Comparison of ENCODE assay signal across 17 cellular contexts in genomic region chr11:362642-363442, GRCh38. TPM values are rescaled to one million over a fixed set of nuclear protein-coding genes. Genes with fewer than 3 reads are reported as not detected.
A peak's percentile ranks its signal among the peaks of the same experiment; 100 is the strongest.
DNase-seq lines count a peak whose midpoint lies in the region; ATAC-seq, FAIRE-seq and TF ChIP-seq lines count a peak whose summit lies in the region.
"Had no signal": no experiment of that assay in that cellular context is flagged by ENCODE, and none has a peak within 500 bp of the region (broad histone marks: within the 10 kb centered on the region; RNA-seq: fewer than 3 reads in every experiment).

No MANE protein-coding gene starts in this region.

- in situ Hi-C loops in K562 (cut with MboI) = loop anchor here (10.0 kb wide), 1 partner anchor 148 kb away; no protein-coding TSS in a partner anchor

- H3K4me1 ChIP-seq in BLaER1 treated with 17β-estradiol and CSF1 and Interleukin-3, amounts not matched to agents 10 nM and 100 nM = peaks cover 0 to 48% (median 19%) of the 10 kb centered on the region in 10 experiments; a peak in 14 of 20 replicates
- H3K4me1 ChIP-seq in K562 (replicated peaks in 1 of 2; ENCODE audit: control insufficient read depth in 2 of 2, insufficient read depth in 2 of 2, low read length in 2 of 2) = peaks cover 7 to 53% of the 10 kb centered on the region in 2 experiments; a peak in 4 of 5 replicates
- H3K4me1 ChIP-seq: Peyer's patch had no signal

- no peak for FAIRE-seq in K562 (lab: Jason Lieb, UNC)
- FAIRE-seq: H54 had no signal

- H2AFZ ChIP-seq in K562 (ENCODE audit: low read depth, low read length) = no peak overlapping the region

- CTCF ChIA-PET in K562 (lab: Yijun Ruan, JAX; ENCODE audit: low intra/inter-chr PET ratio) = interaction anchor here (0.8 kb wide), 1 partner anchor 55 kb away, joined by 3 read pairs; the partner anchor contains the start of gene IFITM2

- no peaks in the 10 kb centered on the region for H3K79me2 ChIP-seq in K562 (ENCODE audit: control insufficient read depth, insufficient read depth, low read length)

- peak overlapping the region in 3 of 11 experiments; percentile 13 to 40 (median 38); a peak in 3 of 22 replicates for H3K27ac ChIP-seq in BLaER1 treated with 17β-estradiol and CSF1 and Interleukin-3, amounts not matched to agents 10 nM and 100 nM
- no peak overlapping the region for H3K27ac ChIP-seq in K562 (ENCODE audit: extremely low read depth, low read depth, low read length)
- H3K27ac ChIP-seq: Peyer's patch had no signal

- no peak for TF ChIP-seq RAD21 in K562 (CRISPR knock-in tag; conservative IDR thresholded peaks at IDR 0.05 in 1 of 2, IDR thresholded peaks at IDR 0.05 in 1 of 2)

- H3K9me1 ChIP-seq in K562 (ENCODE audit: control insufficient read depth, insufficient read depth, low read length) = peaks cover 2% of the 10 kb centered on the region

- TF ChIP-seq POLR2A in K562 (conservative IDR thresholded peaks at IDR 0.05) = no peak

- no peaks in the 10 kb centered on the region for H3K36me3 ChIP-seq in BLaER1 treated with 17β-estradiol and CSF1 and Interleukin-3, amounts not matched to agents 10 nM and 100 nM
- no peaks in the 10 kb centered on the region for H3K36me3 ChIP-seq in K562 (ENCODE audit: control insufficient read depth, insufficient read depth, low read length)
- H3K36me3 ChIP-seq: Peyer's patch had no signal

- TF ChIP-seq CTCF in K562 (IDR thresholded peaks at IDR 0.05 in 2 of 3, conservative IDR thresholded peaks at IDR 0.05 in 1 of 3; ENCODE audit: insufficient read depth in 2 of 3, low read depth in 1 of 3, low read length in 3 of 3) = no peak

- POLR2A ChIA-PET in K562 (lab: Yijun Ruan, JAX) = interaction anchor here (0.6 to 1.6 kb wide), 2 partner anchors 9 to 24 kb away, joined by 3 to 7 read pairs; no protein-coding TSS in a partner anchor

- no peak overlapping the region for H3K4me3 ChIP-seq in BLaER1 treated with 17β-estradiol and CSF1 and Interleukin-3, amounts not matched to agents 10 nM and 100 nM
- no peak overlapping the region for H3K4me3 ChIP-seq in K562
- H3K4me3 ChIP-seq: Peyer's patch had no signal

- peak overlapping the region in 2 of 11 experiments; percentile 5 to 37; a peak in 1 of 22 replicates for H3K9ac ChIP-seq in BLaER1 treated with 17β-estradiol and CSF1 and Interleukin-3, amounts not matched to agents 10 nM and 100 nM
- H3K9ac ChIP-seq in K562 (ENCODE audit: insufficient read depth in 1 of 2, low read depth in 2 of 2, low read length in 2 of 2) = peak overlapping the region in 1 of 2 experiments; percentile 19; a peak in 1 of 4 replicates

- H3K27me3 ChIP-seq in BLaER1 treated with 17β-estradiol and CSF1 and Interleukin-3, amounts not matched to agents 10 nM and 100 nM = peaks cover 9 to 19% (median 11%) of the 10 kb centered on the region in 11 experiments
- peaks cover 0 to 4% of the 10 kb centered on the region in 2 experiments; a peak in 2 of 5 replicates for H3K27me3 ChIP-seq in K562 (ENCODE audit: control insufficient read depth in 2 of 2, insufficient read depth in 2 of 2, low read length in 2 of 2)

- H3K9me3 ChIP-seq in BLaER1 treated with 17β-estradiol and CSF1 and Interleukin-3, amounts not matched to agents 10 nM and 100 nM (replicated peaks in 1 of 11) = peaks cover 17 to 36% (median 19%) of the 10 kb centered on the region in 11 experiments
- peaks cover 8% of the 10 kb centered on the region for H3K9me3 ChIP-seq in K562 (replicated peaks; ENCODE audit: control insufficient read depth, insufficient read depth, low read depth, low read length)
- H3K9me3 ChIP-seq: Peyer's patch had no signal

- H4K20me1 ChIP-seq in BLaER1 treated with 17β-estradiol and CSF1 and Interleukin-3, amounts not matched to agents 10 nM and 100 nM = peaks cover 0 to 1% (median 0%) of the 10 kb centered on the region in 11 experiments; a peak in 1 of 22 replicates
- H4K20me1 ChIP-seq in K562 (replicated peaks; ENCODE audit: control insufficient read depth, insufficient read depth, low read length) = no peaks in the 10 kb centered on the region

- TF ChIP-seq EP300 in K562 (IDR thresholded peaks at IDR 0.05; ENCODE audit: low read length) = no peak

- intact Hi-C loops in K562 (cut with micrococcal nuclease) (no loop called here), sciatic nerve (cut with DNase I) (loop anchor here (5.0 kb wide), 1 partner anchor 66 kb away; the partner anchor contains the start of gene IFITM5)

- no TSS peak for BruUV-seq in K562 (replicated peaks; lab: Mats Ljungman, UMichigan)

- peak; percentile 56 for DNase-seq in activated effector memory CD4-positive, alpha-beta T cell treated with anti-CD3 and anti-CD28 coated beads, Interleukin-2, amount 50 U/mL, for 16 hours
- DNase-seq in activated effector memory CD4-positive, alpha-beta T cell treated with Interleukin-2 at 50 U/mL for 16 hours = no peak
- DNase-seq in K562 (ENCODE audit: extremely low read depth in 1 of 4, low spot score in 3 of 4) (no peak), sciatic nerve (ENCODE audit: low spot score) (peak; percentile 59)
- DNase-seq: CD4-positive, CD25-positive, alpha-beta regulatory T cell; DND-41; GDM1; NCI-H1417 treated with DMSO at 0.1 percent for 48 hours; NCI-H2029 treated with DMSO at 0.1 percent for 48 hours; NCI-H510A treated with DMSO at 0.1 percent for 48 hours; Peyer's patch; SHP77 had no signal

- ATAC-seq in K562 = no peak
- ATAC-seq in sciatic nerve = peak; percentile 20
- no peak for ATAC-seq in GM18868 (IDR thresholded peaks at IDR 0.05; ENCODE audit: unreplicated experiment)
- ATAC-seq in HG02610 (IDR thresholded peaks at IDR 0.05; ENCODE audit: unreplicated experiment) = no peak
- no peak for ATAC-seq in HG02623 (IDR thresholded peaks at IDR 0.05; ENCODE audit: unreplicated experiment)

- H3K4me2 ChIP-seq in BLaER1 treated with 17β-estradiol and CSF1 and Interleukin-3, amounts not matched to agents 10 nM and 100 nM = peak overlapping the region in 6 of 11 experiments; percentile 19 to 62 (median 56); a peak in 12 of 22 replicates
- H3K4me2 ChIP-seq in K562 (ENCODE audit: insufficient read depth, low read length) = no peak overlapping the region

- WGBS in K562 (ENCODE audit: insufficient coverage, low coverage, missing lambda C conversion rate) = 64% methylated on average over 22 of the region's 36 CpGs

RNA-seq across cellular contexts. Expression of gene B4GALNT4, which starts 6.5 kb away (rescaled TPM):
- 45.4 and 151 TPM in 2 replicates for total RNA-seq in K562 (2011; cell fraction: chromatin; rRNA removed; ENCODE audit: low replicate concordance)
- 117 and 141 TPM in 2 replicates for total RNA-seq in K562 (2011; cell fraction: nucleolus; rRNA removed)
- 54.9 and 57.5 TPM in 2 replicates for total RNA-seq in K562 (2011; cell fraction: nucleoplasm; rRNA removed)
- total RNA-seq in K562 (2014; rRNA removed) (22.7 and 26.2 TPM in 2 replicates), K562 (2014; rRNA removed; fragmentation: Illumina TruSeq; extraction: Trizol) (2.1 and 2.5 TPM in 2 replicates), K562 (2015; rRNA removed; fragmentation: Illumina TruSeq; extraction: Trizol) (7.6 and 9.7 TPM in 2 replicates), K562 (2021) (33.6 and 37.1 TPM in 2 replicates), sciatic nerve (32.2 TPM)
- polyA plus RNA-seq in K562 (2011; rRNA removed) (14.0 and 22.7 TPM in 2 replicates), K562 (2014; fragmentation: Illumina TruSeq; extraction: Trizol) (4.5 and 10.9 TPM in 2 replicates), K562 (2014; fragmentation: Nextera tagmentation; extraction: Ambion mirVana) (under 1 TPM in 1 of 2 experiments, not detected in 1; 0.20 TPM), K562 (2014; rRNA removed) (30.0 and 32.0 TPM in 2 replicates)
- polyA plus RNA-seq in K562 (2011; cell fraction: cytosol; rRNA removed) = 20.4 and 42.5 TPM in 2 replicates
- polyA plus RNA-seq in K562 (2011; cell fraction: nucleus; rRNA removed) = 174 and 271 TPM in 2 replicates
- 17.2 and 19.0 TPM in 2 replicates for polyA plus RNA-seq in K562 (2012)
- 2.1 and 3.3 TPM in 2 replicates for polyA minus RNA-seq in K562 (2011; rRNA and poly(A)+ RNA removed)
- 8.1 and 9.7 TPM in 2 replicates for polyA minus RNA-seq in K562 (2011; cell fraction: cytosol; rRNA and poly(A)+ RNA removed)
- polyA minus RNA-seq in K562 (2011; cell fraction: nucleus; rRNA and poly(A)+ RNA removed) = 23.6 and 27.2 TPM in 2 replicates
- polyA plus RNA-seq: CD4-positive, CD25-positive, alpha-beta regulatory T cell had no signal

RNA-seq across cellular contexts. Expression of gene PKP3, which starts 31.2 kb away (rescaled TPM):
- 29.8 and 101 TPM in 2 replicates for total RNA-seq in K562 (2011; cell fraction: chromatin; rRNA removed; ENCODE audit: low replicate concordance)
- 77.2 and 90.9 TPM in 2 replicates for total RNA-seq in K562 (2011; cell fraction: nucleolus; rRNA removed)
- total RNA-seq in K562 (2011; cell fraction: nucleoplasm; rRNA removed) = 38.5 and 42.2 TPM in 2 replicates
- total RNA-seq in K562 (2014; rRNA removed) (99.7 and 122 TPM in 2 replicates), K562 (2014; rRNA removed; fragmentation: Illumina TruSeq; extraction: Trizol) (11.2 and 14.9 TPM in 2 replicates), K562 (2015; rRNA removed; fragmentation: Illumina TruSeq; extraction: Trizol) (30.7 and 36.6 TPM in 2 replicates), K562 (2021) (102 and 110 TPM in 2 replicates), sciatic nerve (0.49 TPM)
- polyA plus RNA-seq in K562 (2011; rRNA removed) (45.4 and 47.8 TPM in 2 replicates), K562 (2014; fragmentation: Illumina TruSeq; extraction: Trizol) (26.9 and 39.7 TPM in 2 replicates), K562 (2014; fragmentation: Nextera tagmentation; extraction: Ambion mirVana) (under 1 TPM; 0.11 to 0.45 TPM), K562 (2014; rRNA removed) (73.9 and 78.9 TPM in 2 replicates)
- 40.1 and 126 TPM in 2 replicates for polyA plus RNA-seq in K562 (2011; cell fraction: cytosol; rRNA removed)
- polyA plus RNA-seq in K562 (2011; cell fraction: nucleus; rRNA removed) = 77.2 and 108 TPM in 2 replicates
- 49.0 and 59.2 TPM in 2 replicates for polyA plus RNA-seq in K562 (2012)
- polyA minus RNA-seq in K562 (2011; rRNA and poly(A)+ RNA removed) = 8.3 and 21.7 TPM in 2 replicates
- polyA minus RNA-seq in K562 (2011; cell fraction: cytosol; rRNA and poly(A)+ RNA removed) = 71.3 and 72.2 TPM in 2 replicates
- 28.1 and 30.5 TPM in 2 replicates for polyA minus RNA-seq in K562 (2011; cell fraction: nucleus; rRNA and poly(A)+ RNA removed)

RNA-seq across cellular contexts. Expression of gene IFITM3, which starts 42.2 kb away (rescaled TPM):
- total RNA-seq in K562 (2011; cell fraction: chromatin; rRNA removed; ENCODE audit: low replicate concordance) = 6.0 and 26.3 TPM in 2 replicates
- total RNA-seq in K562 (2011; cell fraction: nucleolus; rRNA removed) = 38.8 and 53.5 TPM in 2 replicates
- total RNA-seq in K562 (2011; cell fraction: nucleoplasm; rRNA removed) = 31.1 and 36.4 TPM in 2 replicates
- total RNA-seq in K562 (2014; rRNA removed) (49.6 and 70.6 TPM in 2 replicates), K562 (2014; rRNA removed; fragmentation: Illumina TruSeq; extraction: Trizol) (41.0 and 51.5 TPM in 2 replicates), K562 (2015; rRNA removed; fragmentation: Illumina TruSeq; extraction: Trizol) (155 and 161 TPM in 2 replicates), K562 (2021) (163 and 164 TPM in 2 replicates), sciatic nerve (1,044 TPM)
- polyA plus RNA-seq in K562 (2011; rRNA removed) (22.7 and 77.6 TPM in 2 replicates), K562 (2014; fragmentation: Illumina TruSeq; extraction: Trizol) (242 and 297 TPM in 2 replicates), K562 (2014; fragmentation: Nextera tagmentation; extraction: Ambion mirVana) (100 to 1,000 TPM; 452 to 461 TPM), K562 (2014; rRNA removed) (77.7 and 150 TPM in 2 replicates)
- polyA plus RNA-seq in K562 (2011; cell fraction: cytosol; rRNA removed) = 128 TPM in 2 replicates
- polyA plus RNA-seq in K562 (2011; cell fraction: nucleus; rRNA removed) = 28.0 and 34.2 TPM in 2 replicates
- 478 and 481 TPM in 2 replicates for polyA plus RNA-seq in K562 (2012)
- 19.8 and 26.3 TPM in 2 replicates for polyA minus RNA-seq in K562 (2011; rRNA and poly(A)+ RNA removed)
- 49.6 and 95.7 TPM in 2 replicates for polyA minus RNA-seq in K562 (2011; cell fraction: cytosol; rRNA and poly(A)+ RNA removed)
- polyA minus RNA-seq in K562 (2011; cell fraction: nucleus; rRNA and poly(A)+ RNA removed) = 6.9 and 19.4 TPM in 2 replicates

RNA-seq across cellular contexts. Expression of gene IFITM1, which starts 49.0 kb away (rescaled TPM):
- 394 and 929 TPM in 2 replicates for total RNA-seq in K562 (2011; cell fraction: chromatin; rRNA removed; ENCODE audit: low replicate concordance)
- 1,445 and 1,483 TPM in 2 replicates for total RNA-seq in K562 (2011; cell fraction: nucleolus; rRNA removed)
- 1,061 and 1,262 TPM in 2 replicates for total RNA-seq in K562 (2011; cell fraction: nucleoplasm; rRNA removed)
- 793 and 818 TPM in 2 replicates for total RNA-seq in K562 (2014; rRNA removed)
- 572 and 787 TPM in 2 replicates for total RNA-seq in K562 (2014; rRNA removed; fragmentation: Illumina TruSeq; extraction: Trizol)
- 979 and 985 TPM in 2 replicates for total RNA-seq in K562 (2015; rRNA removed; fragmentation: Illumina TruSeq; extraction: Trizol)
- total RNA-seq in K562 (2021) = 691 and 717 TPM in 2 replicates
- polyA plus RNA-seq in K562 (2011; rRNA removed) = 900 and 1,311 TPM in 2 replicates
- 2,724 and 2,737 TPM in 2 replicates for polyA plus RNA-seq in K562 (2011; cell fraction: cytosol; rRNA removed)
- 780 and 1,049 TPM in 2 replicates for polyA plus RNA-seq in K562 (2011; cell fraction: nucleus; rRNA removed)
- polyA plus RNA-seq in K562 (2012) = 1,084 and 1,212 TPM in 2 replicates
- polyA plus RNA-seq in K562 (2014; fragmentation: Illumina TruSeq; extraction: Trizol) = 1,966 and 1,984 TPM in 2 replicates
- polyA plus RNA-seq in K562 (2014; fragmentation: Nextera tagmentation; extraction: Ambion mirVana) = 1,000 to 10,000 TPM; 4,252 to 5,579 TPM
- polyA plus RNA-seq in K562 (2014; rRNA removed) = 974 and 999 TPM in 2 replicates
- polyA minus RNA-seq in K562 (2011; rRNA and poly(A)+ RNA removed) = 752 and 801 TPM in 2 replicates
- 577 and 662 TPM in 2 replicates for polyA minus RNA-seq in K562 (2011; cell fraction: cytosol; rRNA and poly(A)+ RNA removed)
- polyA minus RNA-seq in K562 (2011; cell fraction: nucleus; rRNA and poly(A)+ RNA removed) = 139 and 266 TPM in 2 replicates
- 344 TPM for total RNA-seq in sciatic nerve

RNA-seq across cellular contexts. Expression of gene SIGIRR, which starts 52.0 kb away (rescaled TPM):
- 8.7 and 27.6 TPM in 2 replicates for total RNA-seq in K562 (2011; cell fraction: chromatin; rRNA removed; ENCODE audit: low replicate concordance)
- total RNA-seq in K562 (2011; cell fraction: nucleolus; rRNA removed) = 50.7 and 50.9 TPM in 2 replicates
- total RNA-seq in K562 (2011; cell fraction: nucleoplasm; rRNA removed) = 15.8 and 24.1 TPM in 2 replicates
- total RNA-seq in K562 (2014; rRNA removed) (109 and 114 TPM in 2 replicates), K562 (2014; rRNA removed; fragmentation: Illumina TruSeq; extraction: Trizol) (6.0 and 7.2 TPM in 2 replicates), K562 (2015; rRNA removed; fragmentation: Illumina TruSeq; extraction: Trizol) (50.6 and 51.6 TPM in 2 replicates), K562 (2021) (83.1 and 93.8 TPM in 2 replicates), sciatic nerve (51.6 TPM)
- polyA plus RNA-seq in K562 (2011; rRNA removed) (22.5 and 25.0 TPM in 2 replicates), K562 (2014; fragmentation: Illumina TruSeq; extraction: Trizol) (14.8 and 46.2 TPM in 2 replicates), K562 (2014; fragmentation: Nextera tagmentation; extraction: Ambion mirVana) (10 to 100 TPM in 1 of 2 experiments, 1 to 10 TPM in 1; 6.3 to 13.3 TPM), K562 (2014; rRNA removed) (92.4 and 133 TPM in 2 replicates)
- 41.4 and 135 TPM in 2 replicates for polyA plus RNA-seq in K562 (2011; cell fraction: cytosol; rRNA removed)
- 81.1 and 118 TPM in 2 replicates for polyA plus RNA-seq in K562 (2011; cell fraction: nucleus; rRNA removed)
- 55.3 and 81.1 TPM in 2 replicates for polyA plus RNA-seq in K562 (2012)
- polyA minus RNA-seq in K562 (2011; rRNA and poly(A)+ RNA removed) = 1.1 and 2.3 TPM in 2 replicates
- 12.4 and 13.7 TPM in 2 replicates for polyA minus RNA-seq in K562 (2011; cell fraction: cytosol; rRNA and poly(A)+ RNA removed)
- polyA minus RNA-seq in K562 (2011; cell fraction: nucleus; rRNA and poly(A)+ RNA removed) = 11.0 and 11.7 TPM in 2 replicates

Comparison
In these comparisons a context has a peak if more than half of its experiments do, and no peak if none do; other contexts are left out.
1. DNase-seq: peak in activated effector memory CD4-positive, alpha-beta T cell treated with anti-CD3 and anti-CD28 coated beads, Interleukin-2, amount 50 U/mL, for 16 hours (single experiment) and sciatic nerve (single experiment); none in activated effector memory CD4-positive, alpha-beta T cell treated with Interleukin-2 at 50 U/mL for 16 hours (single experiment) and K562 (0 of 4).